In genomic region chr3:71760140-71760539, GRCh38 we compare ENCODE assay signal across 19 cellular contexts. TPM values are rescaled to one million over a fixed set of nuclear protein-coding genes. Genes with fewer than 3 reads are reported as not detected.
DNase-seq lines count a peak whose midpoint lies in the region; ATAC-seq and TF ChIP-seq lines count a peak whose summit lies in the region.
"Had no signal": no experiment of that assay in that cellular context is flagged by ENCODE, and none has a peak within 500 bp of the region (broad histone marks: within the 10 kb centered on the region; RNA-seq: fewer than 3 reads in every experiment).

No MANE protein-coding gene starts in this region.

- H3K4me1 ChIP-seq in neutrophil (ENCODE audit: control insufficient read depth in 1 of 2, insufficient read depth in 1 of 2, low read depth in 1 of 2, low read length in 1 of 2) = peaks cover 36 to 39% of the 10 kb centered on the region in 2 experiments
- H3K4me1 ChIP-seq: BE2C, BLaER1, Caco-2 had no signal

- intact Hi-C loops in CD14-positive monocyte (cut with micrococcal nuclease) = no loop called here

- peak overlapping the region in 5 of 7 donors; percentile 64 to 83 (median 72) for H3K27ac Mint-ChIP-seq in CD14-positive monocyte
- H3K27ac Mint-ChIP-seq: CD4-positive, alpha-beta T cell; CD8-positive, alpha-beta T cell had no signal

- DNase-seq in CD14-positive monocyte (ENCODE audit: low spot score) (no peak), SK-N-DZ (ENCODE audit: low spot score) (peak; percentile 45), NCI-H510A treated with DMSO at 0.1 percent for 48 hours (lab: John Stamatoyannopoulos, UW) (no peak)
- DNase-seq: 8988T; ACHN; BE2C; C1 segment of cervical spinal cord; Caco-2; Calu3; CD4-positive, alpha-beta T cell; CD8-positive, alpha-beta T cell; DMS79 treated with DMSO at 0.1 percent for 48 hours; GF-D8 had no signal

- H3K27me3 ChIP-seq in neutrophil = no peaks in the 10 kb centered on the region
- H3K27me3 ChIP-seq: BE2C had no signal

- peaks cover 14 to 23% of the 10 kb centered on the region in 2 donors for H3K36me3 Mint-ChIP-seq in CD14-positive monocyte
- H3K36me3 Mint-ChIP-seq: CD8-positive, alpha-beta T cell had no signal

- peak overlapping the region; percentile 54 for H3K27ac ChIP-seq in neutrophil
- H3K27ac ChIP-seq: BLaER1 had no signal

- peaks cover 6 to 16% (median 13%) of the 10 kb centered on the region in 3 donors for H3K27me3 Mint-ChIP-seq in CD14-positive monocyte (ENCODE audit: low read depth in 3 of 3)

- peaks cover 0 to 2% (median 0%) of the 10 kb centered on the region in 7 donors for H3K9me3 Mint-ChIP-seq in CD14-positive monocyte
- H3K9me3 Mint-ChIP-seq: CD4-positive, alpha-beta T cell; CD8-positive, alpha-beta T cell had no signal

- H3K9me3 ChIP-seq in neutrophil = no peaks in the 10 kb centered on the region
- H3K9me3 ChIP-seq: BE2C, Caco-2 had no signal

- peaks cover 36% of the 10 kb centered on the region for H3K4me1 Mint-ChIP-seq in CD14-positive monocyte

- peaks cover 22% of the 10 kb centered on the region for H3K36me3 ChIP-seq in neutrophil
- H3K36me3 ChIP-seq: BE2C, BLaER1 had no signal

- no peak for ATAC-seq in SK-N-SH treated with all-trans-retinoic acid at 6 μM for 48 hours
- ATAC-seq in GM18868 (IDR thresholded peaks at IDR 0.05; ENCODE audit: unreplicated experiment) = no peak
- ATAC-seq in HG03469 (IDR thresholded peaks at IDR 0.05; ENCODE audit: unreplicated experiment) = no peak
- ATAC-seq: CD8-positive, alpha-beta T cell had no signal

- H3K4me3 ChIP-seq in neutrophil (ENCODE audit: low read depth in 1 of 2, low read length in 1 of 2) = no peak overlapping the region
- H3K4me3 ChIP-seq: BLaER1 had no signal

- no peak overlapping the region for H3K4me3 Mint-ChIP-seq in CD14-positive monocyte
- H3K4me3 Mint-ChIP-seq: CD4-positive, alpha-beta T cell; CD8-positive, alpha-beta T cell had no signal

- TF ChIP-seq CTCF in CD14-positive monocyte (IDR thresholded peaks at IDR 0.05) (no peak), neutrophil (IDR thresholded peaks at IDR 0.05) (no peak)

TF ChIP-seq in SK-N-SH treated with all-trans-retinoic acid at 6 μM for 48 hours, 23 proteins besides CTCF, POLR2A, EP300 and RAD21:
- peak; percentile 90 for TF ChIP-seq ISL1 (CRISPR knock-in tag; IDR thresholded peaks at IDR 0.05)
- TF ChIP-seq GLIS3 (CRISPR knock-in tag; IDR thresholded peaks at IDR 0.05) = no peak
- TF ChIP-seq TSHZ2 (CRISPR knock-in tag; IDR thresholded peaks at IDR 0.05) = peak; percentile 65; the same call in 1 of the 2 replicates
- TF ChIP-seq ARNTL (CRISPR knock-in tag; IDR thresholded peaks at IDR 0.05; ENCODE audit: borderline replicate concordance, low read depth) = no peak
- no peak for TF ChIP-seq ZC3H10 (CRISPR knock-in tag; IDR thresholded peaks at IDR 0.05)
- TF ChIP-seq TCF4 (CRISPR knock-in tag; IDR thresholded peaks at IDR 0.05; ENCODE audit: borderline replicate concordance) = peak; percentile 65
- no peak for TF ChIP-seq PPARA (CRISPR knock-in tag; IDR thresholded peaks at IDR 0.05; ENCODE audit: borderline replicate concordance)
- TF ChIP-seq POU6F1 (CRISPR knock-in tag; IDR thresholded peaks at IDR 0.05; ENCODE audit: borderline replicate concordance, low read depth) = no peak
- 0 out of 2 replicates have a peak, but pooled peaks have one; percentile 51 for TF ChIP-seq CREB5 (CRISPR knock-in tag; IDR thresholded peaks at IDR 0.05; ENCODE audit: low read depth)

RNA-seq across cellular contexts. Expression of gene GPR27, which starts 6.5 kb away (rescaled TPM):
- 10 to 100 TPM in 1 of 2 donors, 1 to 10 TPM in 1; 6.6 to 19.6 TPM for polyA plus RNA-seq in CD14-positive monocyte
- polyA plus RNA-seq in SK-N-DZ (2014; cell fraction: cytosol; rRNA removed) = 1.8 and 3.7 TPM in 2 replicates
- 1.8 TPM in 2 replicates for polyA plus RNA-seq in SK-N-DZ (2014; cell fraction: nucleus; rRNA removed)
- polyA plus RNA-seq: AG04450 had no signal

RNA-seq across cellular contexts. Expression of gene PROK2, which starts 24.8 kb away (rescaled TPM):
- polyA plus RNA-seq in CD14-positive monocyte = 10 to 100 TPM; 25.4 to 81.7 TPM
- polyA plus RNA-seq in SK-N-DZ (2014; cell fraction: cytosol; rRNA removed) = not detected in 2 replicates
- not detected in 2 replicates for polyA plus RNA-seq in SK-N-DZ (2014; cell fraction: nucleus; rRNA removed)
- polyA plus RNA-seq: AG04450 had no signal

RNA-seq across cellular contexts. Expression of gene EIF4E3, which starts 34.9 kb away (rescaled TPM):
- 100 to 1,000 TPM in 1 of 2 donors, 10 to 100 TPM in 1; 58.6 to 111 TPM for polyA plus RNA-seq in CD14-positive monocyte
- 1.3 and 1.4 TPM in 2 replicates for polyA plus RNA-seq in SK-N-DZ (2014; cell fraction: cytosol; rRNA removed)
- 2.4 and 3.3 TPM in 2 replicates for polyA plus RNA-seq in SK-N-DZ (2014; cell fraction: nucleus; rRNA removed)
